8 cellular contexts compared by ENCODE assay signal in genomic region chr16:4615389-4616046, GRCh38. TPM values are rescaled to one million over a fixed set of nuclear protein-coding genes. Genes with fewer than 3 reads are reported as not detected.
DNase-seq lines count a peak whose midpoint lies in the region; ATAC-seq, FAIRE-seq and TF ChIP-seq lines count a peak whose summit lies in the region.

No MANE protein-coding gene starts in this region.

- H3K4me3 ChIP-seq in kidney epithelial cell (ENCODE audit: low read depth, low read length): peak overlapping the region; percentile 14

- FAIRE-seq in H54 (lab: Jason Lieb, UNC): no peak

- no peak for ATAC-seq in activated naive CD8-positive, alpha-beta T cell treated with anti-CD3 and anti-CD28 coated beads, Interleukin-2, amount 10 ng/mL, durations not matched to agents 7 days and 5 days (ENCODE audit: low read depth)
- ATAC-seq in GM21723 (IDR thresholded peaks at IDR 0.05; ENCODE audit: unreplicated experiment): no peak

- no peak for TF ChIP-seq CTCF in kidney epithelial cell (IDR thresholded peaks at IDR 0.05; ENCODE audit: insufficient read depth, low read length, poor library complexity, severe bottlenecking)

- no peaks in the 10 kb centered on the region for H3K27me3 ChIP-seq in kidney epithelial cell (ENCODE audit: control insufficient read depth, insufficient read depth, low read length)

- no peak for TF ChIP-seq POLR2A in H54 (IDR thresholded peaks at IDR 0.05; ENCODE audit: low read depth, low read length)

- peak overlapping the region; percentile 89 for H3K4me3 Mint-ChIP-seq in T-helper 2 cell treated with Interferon-gamma antibody and Interleukin-4, amounts not matched to agents 5 μg/mL and 100 μg/mL, for 36 hours
- peak overlapping the region; percentile 94 for H3K4me3 Mint-ChIP-seq in activated naive CD8-positive, alpha-beta T cell treated with anti-CD3 and anti-CD28 coated beads, Interleukin-2, amount 10 ng/mL, durations not matched to agents 7 days and 5 days

- peak overlapping the region; percentile 92 for H3K27ac Mint-ChIP-seq in T-helper 2 cell treated with Interferon-gamma antibody and Interleukin-4, amounts not matched to agents 5 μg/mL and 100 μg/mL, for 36 hours
- peak overlapping the region; percentile 93 for H3K27ac Mint-ChIP-seq in activated naive CD8-positive, alpha-beta T cell treated with anti-CD3 and anti-CD28 coated beads, Interleukin-2, amount 10 ng/mL, durations not matched to agents 7 days and 5 days

- peak; percentile 9 for DNase-seq in T-helper 2 cell treated with Interferon-gamma antibody and Interleukin-4, amounts not matched to agents 5 μg/mL and 100 μg/mL, for 36 hours (ENCODE audit: low spot score)
- DNase-seq in T-helper 2 cell (no peak), kidney epithelial cell (ENCODE audit: low read depth) (no peak), H54 (ENCODE audit: insufficient read length, low spot score) (no peak), cerebellum (ENCODE audit: low spot score) (no peak)
- DNase-seq in activated naive CD8-positive, alpha-beta T cell treated with anti-CD3 and anti-CD28 coated beads, Interleukin-2, amount 10 ng/mL, durations not matched to agents 7 days and 5 days: peak; percentile 48

- peaks cover 1% of the 10 kb centered on the region for H3K36me3 Mint-ChIP-seq in T-helper 2 cell treated with Interferon-gamma antibody and Interleukin-4, amounts not matched to agents 5 μg/mL and 100 μg/mL, for 36 hours (ENCODE audit: low read depth)
- no peaks in the 10 kb centered on the region for H3K36me3 Mint-ChIP-seq in activated naive CD8-positive, alpha-beta T cell treated with anti-CD3 and anti-CD28 coated beads, Interleukin-2, amount 10 ng/mL, durations not matched to agents 7 days and 5 days

- peaks cover 14% of the 10 kb centered on the region for H3K4me1 Mint-ChIP-seq in T-helper 2 cell treated with Interferon-gamma antibody and Interleukin-4, amounts not matched to agents 5 μg/mL and 100 μg/mL, for 36 hours (ENCODE audit: low read depth)
- peaks cover 25% of the 10 kb centered on the region for H3K4me1 Mint-ChIP-seq in activated naive CD8-positive, alpha-beta T cell treated with anti-CD3 and anti-CD28 coated beads, Interleukin-2, amount 10 ng/mL, durations not matched to agents 7 days and 5 days

- no peaks in the 10 kb centered on the region for H3K9me3 Mint-ChIP-seq in T-helper 2 cell treated with Interferon-gamma antibody and Interleukin-4, amounts not matched to agents 5 μg/mL and 100 μg/mL, for 36 hours
- H3K9me3 Mint-ChIP-seq in activated naive CD8-positive, alpha-beta T cell treated with anti-CD3 and anti-CD28 coated beads, Interleukin-2, amount 10 ng/mL, durations not matched to agents 7 days and 5 days: no peaks in the 10 kb centered on the region

- POLR2A ChIA-PET in activated naive CD8-positive, alpha-beta T cell treated with anti-CD3 and anti-CD28 coated beads, Interleukin-2, amount 10 ng/mL, durations not matched to agents 7 days and 5 days (lab: Charles Lee): interaction anchor here (0.8 to 2.3 kb wide), 19 partner anchors 9 to 362 kb away, joined by 3 to 12 read pairs (median 3); partner anchors contain the start of genes ANKS3, DNAAF8, HMOX2 and MGRN1

- no peaks in the 10 kb centered on the region for H3K27me3 Mint-ChIP-seq in T-helper 2 cell treated with Interferon-gamma antibody and Interleukin-4, amounts not matched to agents 5 μg/mL and 100 μg/mL, for 36 hours (ENCODE audit: low read depth)
- no peaks in the 10 kb centered on the region for H3K27me3 Mint-ChIP-seq in activated naive CD8-positive, alpha-beta T cell treated with anti-CD3 and anti-CD28 coated beads, Interleukin-2, amount 10 ng/mL, durations not matched to agents 7 days and 5 days

- peak overlapping the region; percentile 90 for H3K27ac ChIP-seq in temporal lobe (ENCODE audit: low read depth, low read length)

- H3K36me3 ChIP-seq in kidney epithelial cell (ENCODE audit: control insufficient read depth, insufficient read depth, low read length): no peaks in the 10 kb centered on the region

RNA-seq across cellular contexts. Expression of gene UBALD1, which starts 0.8 kb away (rescaled TPM):
- 10 to 100 TPM; 21.3 to 23.7 TPM for total RNA-seq in activated naive CD8-positive, alpha-beta T cell treated with anti-CD3 and anti-CD28 coated beads, Interleukin-2, amount 10 ng/mL, durations not matched to agents 7 days and 5 days
- total RNA-seq in kidney epithelial cell (8.9 and 15.3 TPM in 2 replicates), temporal lobe (3.2 TPM), cerebellum (3.6 TPM)

RNA-seq across cellular contexts. Expression of gene MGRN1, which starts 9.1 kb away (rescaled TPM):
- 10 to 100 TPM; 84.4 to 91.7 TPM for total RNA-seq in activated naive CD8-positive, alpha-beta T cell treated with anti-CD3 and anti-CD28 coated beads, Interleukin-2, amount 10 ng/mL, durations not matched to agents 7 days and 5 days
- 63.6 and 88.7 TPM in 2 replicates for total RNA-seq in kidney epithelial cell
- 51.1 TPM for total RNA-seq in temporal lobe
- 38.6 TPM for total RNA-seq in cerebellum

RNA-seq across cellular contexts. Expression of gene C16orf96, which starts 59.4 kb away (rescaled TPM):
- under 1 TPM; 0.08 to 0.17 TPM for total RNA-seq in activated naive CD8-positive, alpha-beta T cell treated with anti-CD3 and anti-CD28 coated beads, Interleukin-2, amount 10 ng/mL, durations not matched to agents 7 days and 5 days
- total RNA-seq in kidney epithelial cell (not detected in 2 replicates), temporal lobe (0.25 TPM), cerebellum (0.18 TPM)

Comparison
In these comparisons a context has a peak if more than half of its experiments do, and no peak if none do; other contexts are left out.
1. DNase-seq: peak in T-helper 2 cell treated with Interferon-gamma antibody and Interleukin-4, amounts not matched to agents 5 μg/mL and 100 μg/mL, for 36 hours (single experiment) and activated naive CD8-positive, alpha-beta T cell treated with anti-CD3 and anti-CD28 coated beads, Interleukin-2, amount 10 ng/mL, durations not matched to agents 7 days and 5 days (single experiment); none in T-helper 2 cell (0 of 5), kidney epithelial cell (single experiment), H54 (single experiment) and cerebellum (single experiment).